1 cellular context compared by ENCODE assay signal in genomic region chr19:43563816-43564215, GRCh38.
TF ChIP-seq lines count a peak whose summit lies in the region.

No MANE protein-coding gene starts in this region.

TF ChIP-seq in IMR-90, 13 proteins besides CTCF, POLR2A, EP300 and RAD21:
- TF ChIP-seq USF2 (IDR thresholded peaks at IDR 0.05; ENCODE audit: low read depth, low read length) (no peak), RCOR1 (IDR thresholded peaks at IDR 0.05; ENCODE audit: insufficient replicate concordance, low read length) (no peak), FOS (IDR thresholded peaks at IDR 0.05; ENCODE audit: low read depth, low read length) (no peak), CHD1 (IDR thresholded peaks at IDR 0.05; ENCODE audit: low read depth, low read length) (no peak)
